21 cellular contexts compared by ENCODE assay signal in genomic region chr18:10170375-10170774, GRCh38.
DNase-seq lines count a peak whose midpoint lies in the region; ATAC-seq lines count a peak whose summit lies in the region.
"Had no signal": no experiment of that assay in that cellular context is flagged by ENCODE, and none has a peak within 500 bp of the region (broad histone marks: within the 10 kb centered on the region; RNA-seq: fewer than 3 reads in every experiment).

No MANE protein-coding gene starts in this region.

- H3K4me1 ChIP-seq in HAP-1 = no peaks in the 10 kb centered on the region
- H3K4me1 ChIP-seq: uterus had no signal

- no peaks in the 10 kb centered on the region for H3K36me3 ChIP-seq in HAP-1 (replicated peaks)
- H3K36me3 ChIP-seq: cardiac muscle cell, uterus had no signal

- in situ Hi-C loops in HAP-1 (cut with MboI; ENCODE audit: low sequenced_read_pairs) = no loop called here

- H3K4me3 ChIP-seq in HAP-1 = no peak overlapping the region
- H3K4me3 ChIP-seq: A549, cardiac muscle cell, coronary artery, SK-N-MC, skin epidermis, uterus had no signal

- H3K27me3 ChIP-seq in HAP-1 (ENCODE audit: low read depth) = peaks cover 5% of the 10 kb centered on the region; the same call in 1 of the 2 replicates
- H3K27me3 ChIP-seq: cardiac muscle cell, uterus had no signal

- peak; percentile 1 for DNase-seq in NCI-H1436 (lab: John Stamatoyannopoulos, UW)
- no peak for DNase-seq in NCI-H1436 treated with DMSO at 0.1 percent for 48 hours (lab: John Stamatoyannopoulos, UW)
- DNase-seq in NCI-H748 (lab: John Stamatoyannopoulos, UW; ENCODE audit: unreplicated experiment) = peak; percentile 88
- DNase-seq in dermis blood vessel endothelial cell = peak; percentile 80
- peak; percentile 15 for DNase-seq in pulmonary artery endothelial cell (ENCODE audit: low read depth, low spot score)
- no peak for DNase-seq in HAP-1 (ENCODE audit: low spot score in 2 of 2)
- DNase-seq: activated CD4-positive, alpha-beta T cell treated with anti-CD3 and anti-CD28 coated beads, Interleukin-2, amount 50 U/mL, for 4 hours; AML-193; CD4-positive, alpha-beta T cell; left ventricle myocardium superior; midbrain; naive thymus-derived CD8-positive, alpha-beta T cell; NCI-H1048; uterus had no signal

- H3K9me3 ChIP-seq in HAP-1 = no peaks in the 10 kb centered on the region
- H3K9me3 ChIP-seq: A549, uterus had no signal

- ATAC-seq in GM21447 (IDR thresholded peaks at IDR 0.05; ENCODE audit: unreplicated experiment) (no peak), GM19452 (IDR thresholded peaks at IDR 0.05; ENCODE audit: unreplicated experiment) (no peak)
- ATAC-seq: A549; left ventricle myocardium superior; naive thymus-derived CD8-positive, alpha-beta T cell had no signal

Comparison
In these comparisons a context has a peak if more than half of its experiments do, and no peak if none do; other contexts are left out.
1. DNase-seq: peak in NCI-H1436 (single experiment), NCI-H748 (single experiment), dermis blood vessel endothelial cell (single experiment) and pulmonary artery endothelial cell (single experiment); none in NCI-H1436 treated with DMSO at 0.1 percent for 48 hours (single experiment) and HAP-1 (0 of 2).